ENCODE assay signal across 12 cellular contexts in the genomic region with DNA sequence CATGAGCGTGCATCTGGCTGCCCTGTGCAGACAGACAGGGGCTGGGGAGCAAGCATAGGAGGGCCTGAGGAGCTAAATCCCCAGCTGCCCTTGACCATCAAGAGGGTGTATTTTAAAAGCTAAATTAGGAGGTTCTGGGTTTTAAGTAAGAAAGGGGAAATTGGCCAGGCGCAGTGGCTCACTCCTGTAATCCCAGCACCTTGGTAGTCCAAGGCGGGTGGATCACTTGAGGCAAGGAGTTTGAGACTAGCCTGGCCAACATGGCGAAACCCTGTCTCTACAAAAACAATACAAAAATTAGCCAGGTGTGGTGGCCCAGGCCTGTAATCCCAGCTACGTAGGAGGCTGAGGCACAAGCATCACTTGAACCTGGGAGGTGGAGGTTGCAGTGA. TPM values are rescaled to one million over a fixed set of nuclear protein-coding genes. Genes with fewer than 3 reads are reported as not detected.
DNase-seq lines count a peak whose midpoint lies in the region; ATAC-seq and TF ChIP-seq lines count a peak whose summit lies in the region.
"Had no signal": no experiment of that assay in that cellular context is flagged by ENCODE, and none has a peak within 500 bp of the region (broad histone marks: within the 10 kb centered on the region; RNA-seq: fewer than 3 reads in every experiment).

No MANE protein-coding gene starts in this region.

- peaks cover 55% of the 10 kb centered on the region for H3K4me1 Mint-ChIP-seq in activated naive CD8-positive, alpha-beta T cell treated with anti-CD3 and anti-CD28 coated beads, Interleukin-2, amount 50 U/mL, for 24 hours
- peaks cover 35 to 49% of the 10 kb centered on the region in 2 donors for H3K4me1 Mint-ChIP-seq in natural killer cell

- H3K27ac Mint-ChIP-seq in activated naive CD8-positive, alpha-beta T cell treated with anti-CD3 and anti-CD28 coated beads, Interleukin-2, amount 50 U/mL, for 24 hours: peak overlapping the region; percentile 54
- H3K27ac Mint-ChIP-seq in natural killer cell: peak overlapping the region; percentile 91 to 92

- H3K4me3 Mint-ChIP-seq in activated naive CD8-positive, alpha-beta T cell treated with anti-CD3 and anti-CD28 coated beads, Interleukin-2, amount 50 U/mL, for 24 hours: peak overlapping the region; percentile 59
- H3K4me3 Mint-ChIP-seq in natural killer cell: peak overlapping the region; percentile 85
- H3K4me3 Mint-ChIP-seq: H9 had no signal

- peaks cover 0 to 14% (median 0%) of the 10 kb centered on the region in 11 experiments; a peak in 5 of 22 replicates for H3K9me3 ChIP-seq in BLaER1 treated with 17β-estradiol and CSF1 and Interleukin-3, amounts not matched to agents 10 nM and 100 nM (replicated peaks in 1 of 11)
- H3K9me3 ChIP-seq in DOHH2 (ENCODE audit: control insufficient read depth, insufficient read depth, low read length) (peaks cover 3% of the 10 kb centered on the region; the same call in 1 of the 2 replicates), aorta (ENCODE audit: control insufficient read depth, low read length) (no peaks in the 10 kb centered on the region), BE2C (no peaks in the 10 kb centered on the region; the same call in 1 of the 2 replicates)

- H4K20me1 ChIP-seq in BLaER1 treated with 17β-estradiol and CSF1 and Interleukin-3, amounts not matched to agents 10 nM and 100 nM: no peaks in the 10 kb centered on the region
- no peaks in the 10 kb centered on the region for H4K20me1 ChIP-seq in DOHH2 (ENCODE audit: control insufficient read depth, insufficient read depth, low read depth, low read length)

- H3K9me3 Mint-ChIP-seq in activated naive CD8-positive, alpha-beta T cell treated with anti-CD3 and anti-CD28 coated beads, Interleukin-2, amount 50 U/mL, for 24 hours: no peaks in the 10 kb centered on the region
- peaks cover 0 to 4% of the 10 kb centered on the region in 2 donors for H3K9me3 Mint-ChIP-seq in natural killer cell

- peak overlapping the region in 6 of 11 experiments; percentile 23 to 47 (median 35); a peak in 9 of 22 replicates for H3K27ac ChIP-seq in BLaER1 treated with 17β-estradiol and CSF1 and Interleukin-3, amounts not matched to agents 10 nM and 100 nM
- H3K27ac ChIP-seq in DOHH2 (ENCODE audit: low read depth, low read length): peak overlapping the region; percentile 81
- no peak overlapping the region for H3K27ac ChIP-seq in aorta (ENCODE audit: low read depth in 1 of 2, low read length in 2 of 2)

- H3K27me3 ChIP-seq in BLaER1 treated with 17β-estradiol and CSF1 and Interleukin-3, amounts not matched to agents 10 nM and 100 nM: no peaks in the 10 kb centered on the region
- H3K27me3 ChIP-seq in DOHH2 (ENCODE audit: control insufficient read depth, low read length) (no peaks in the 10 kb centered on the region), aorta (ENCODE audit: control insufficient read depth in 1 of 2, insufficient read depth in 2 of 2, low read length in 1 of 2) (no peaks in the 10 kb centered on the region), BE2C (no peaks in the 10 kb centered on the region)

- H3K36me3 ChIP-seq in BLaER1 treated with 17β-estradiol and CSF1 and Interleukin-3, amounts not matched to agents 10 nM and 100 nM: peaks cover 0 to 15% (median 0%) of the 10 kb centered on the region in 11 experiments; a peak in 4 of 22 replicates
- H3K36me3 ChIP-seq in DOHH2 (ENCODE audit: control insufficient read depth, low read length): no peaks in the 10 kb centered on the region
- H3K36me3 ChIP-seq in aorta (ENCODE audit: control insufficient read depth in 1 of 2, insufficient read depth in 2 of 2, low read length in 1 of 2): peaks cover 0 to 9% of the 10 kb centered on the region in 2 donors
- no peaks in the 10 kb centered on the region for H3K36me3 ChIP-seq in BE2C

- peaks cover 18% of the 10 kb centered on the region for H3K36me3 Mint-ChIP-seq in activated naive CD8-positive, alpha-beta T cell treated with anti-CD3 and anti-CD28 coated beads, Interleukin-2, amount 50 U/mL, for 24 hours (ENCODE audit: low read depth)
- no peaks in the 10 kb centered on the region for H3K36me3 Mint-ChIP-seq in natural killer cell

- H3K4me1 ChIP-seq in BLaER1 treated with 17β-estradiol and CSF1 and Interleukin-3, amounts not matched to agents 10 nM and 100 nM: peaks cover 27 to 59% (median 46%) of the 10 kb centered on the region in 10 experiments
- H3K4me1 ChIP-seq in DOHH2 (ENCODE audit: control insufficient read depth, low read length) (peaks cover 71% of the 10 kb centered on the region), aorta (ENCODE audit: control insufficient read depth in 1 of 2, insufficient read depth in 2 of 2, low read length in 2 of 2) (no peaks in the 10 kb centered on the region), BE2C (no peaks in the 10 kb centered on the region)

- peak overlapping the region; percentile 69 to 89 (median 83) for H3K4me2 ChIP-seq in BLaER1 treated with 17β-estradiol and CSF1 and Interleukin-3, amounts not matched to agents 10 nM and 100 nM
- peak overlapping the region; percentile 82 for H3K4me2 ChIP-seq in DOHH2 (ENCODE audit: low read length)

- H3K79me2 ChIP-seq in DOHH2 (ENCODE audit: control insufficient read depth, low read length): no peaks in the 10 kb centered on the region

- H3K9ac ChIP-seq in BLaER1 treated with 17β-estradiol and CSF1 and Interleukin-3, amounts not matched to agents 10 nM and 100 nM: peak overlapping the region in 9 of 11 experiments; percentile 19 to 54 (median 35); a peak in 12 of 22 replicates

- H3K4me3 ChIP-seq in BLaER1 treated with 17β-estradiol and CSF1 and Interleukin-3, amounts not matched to agents 10 nM and 100 nM: peak overlapping the region in 6 of 10 experiments; percentile 6 to 54 (median 18); a peak in 7 of 20 replicates
- H3K4me3 ChIP-seq in DOHH2 (ENCODE audit: low read length): peak overlapping the region; percentile 61
- H3K4me3 ChIP-seq in aorta (ENCODE audit: low read length in 2 of 2): no peak overlapping the region
- no peak overlapping the region for H3K4me3 ChIP-seq in BE2C (ENCODE audit: low read depth, low read length)

- no peaks in the 10 kb centered on the region for H3K9me2 ChIP-seq in DOHH2 (replicated peaks; ENCODE audit: control insufficient read depth, low read length)

- no peak for TF ChIP-seq CTCF in DOHH2 (IDR thresholded peaks at IDR 0.05; ENCODE audit: low read depth, low read length, poor library complexity, severe bottlenecking)
- no peak for TF ChIP-seq CTCF in natural killer cell (IDR thresholded peaks at IDR 0.05)
- no peak for TF ChIP-seq CTCF in BE2C (IDR thresholded peaks at IDR 0.05; ENCODE audit: low read depth, low read length)

- H3K27me3 Mint-ChIP-seq in activated naive CD8-positive, alpha-beta T cell treated with anti-CD3 and anti-CD28 coated beads, Interleukin-2, amount 50 U/mL, for 24 hours: no peaks in the 10 kb centered on the region
- no peaks in the 10 kb centered on the region for H3K27me3 Mint-ChIP-seq in natural killer cell (ENCODE audit: low read depth in 2 of 2)

- no peak for ATAC-seq in activated naive CD8-positive, alpha-beta T cell treated with anti-CD3 and anti-CD28 coated beads, Interleukin-2, amount 50 U/mL, for 24 hours
- ATAC-seq in natural killer cell (no peak), GM19023 (IDR thresholded peaks at IDR 0.05; ENCODE audit: unreplicated experiment) (no peak), GM18517 (IDR thresholded peaks at IDR 0.05; ENCODE audit: unreplicated experiment) (no peak), aorta (ENCODE audit: low FRiP score) (no peak)

- intact Hi-C loops in natural killer cell (cut with micrococcal nuclease): loop anchor here (5.0 kb wide), 1 partner anchor 41 kb away; the partner anchor contains the start of gene SERPINB9
- intact Hi-C loops in aorta (cut with DNase I): no loop called here

- 94 to 95% methylated on average over 5 of the region's 5 CpGs for WGBS in aorta, 2 donors

- H3F3A ChIP-seq in DOHH2 (ENCODE audit: control insufficient read depth, insufficient read depth): peaks cover 23% of the 10 kb centered on the region

- no peak for DNase-seq in activated naive CD8-positive, alpha-beta T cell treated with anti-CD3 and anti-CD28 coated beads, Interleukin-2, amount 50 U/mL, for 24 hours
- no peak for DNase-seq in natural killer cell
- no peak for DNase-seq in aorta
- no peak for DNase-seq in BE2C
- DNase-seq: H9; NCI-H1092; NCI-H446; stimulated activated CD4-positive, alpha-beta T cell treated with anti-CD3 and anti-CD28 coated beads, Interleukin-4, amount 100 ng/mL, for 4 hours had no signal

RNA-seq across cellular contexts. Expression of gene SERPINB6, which starts 27.8 kb away (rescaled TPM):
- total RNA-seq in natural killer cell: 100 to 1,000 TPM; 120 to 135 (median 129) TPM
- total RNA-seq in aorta: 100 to 1,000 TPM; 111 to 132 TPM
- 100 to 1,000 TPM; 174 to 243 TPM for polyA plus RNA-seq in aorta
- polyA plus RNA-seq in BE2C (2012; ENCODE audit: insufficient read depth, insufficient read length, low read depth): 58.5 TPM

RNA-seq across cellular contexts. Expression of gene SERPINB9, which starts 40.5 kb away (rescaled TPM):
- total RNA-seq in natural killer cell (10 to 100 TPM; 34.9 to 54.3 (median 47.3) TPM), aorta (10 to 100 TPM; 11.5 to 14.5 TPM)
- polyA plus RNA-seq in aorta: 1 to 10 TPM; 4.9 to 5.4 TPM
- polyA plus RNA-seq in BE2C (2012; ENCODE audit: insufficient read depth, insufficient read length, low read depth): 0.86 TPM

RNA-seq across cellular contexts. Expression of gene NQO2, which starts 56.1 kb away (rescaled TPM):
- total RNA-seq in natural killer cell (10 to 100 TPM; 13.1 to 21.7 (median 16.2) TPM), aorta (10 to 100 TPM; 23.2 to 40.3 TPM)
- polyA plus RNA-seq in aorta: 10 to 100 TPM; 58.6 to 58.9 TPM
- polyA plus RNA-seq in BE2C (2012; ENCODE audit: insufficient read depth, insufficient read length, low read depth): 19.9 TPM

Comparison
In these comparisons a context has a peak if more than half of its experiments do, and no peak if none do; other contexts are left out.
1. H3K27ac ChIP-seq: peak in BLaER1 treated with 17β-estradiol and CSF1 and Interleukin-3, amounts not matched to agents 10 nM and 100 nM (6 of 11) and DOHH2 (single experiment); none in aorta (0 of 2).
2. H3K4me3 ChIP-seq: peak in BLaER1 treated with 17β-estradiol and CSF1 and Interleukin-3, amounts not matched to agents 10 nM and 100 nM (6 of 10) and DOHH2 (single experiment); none in aorta (0 of 2) and BE2C (single experiment).